Comparison of ENCODE assay signal across 1 cellular context in genomic region chr12:103524238-103524875, GRCh38.
TF ChIP-seq lines count a peak whose summit lies in the region.

No MANE protein-coding gene starts in this region.

TF ChIP-seq in GM23338, 12 proteins besides CTCF, POLR2A, EP300 and RAD21 (continued from another document):
- TF ChIP-seq, protein P1, sequence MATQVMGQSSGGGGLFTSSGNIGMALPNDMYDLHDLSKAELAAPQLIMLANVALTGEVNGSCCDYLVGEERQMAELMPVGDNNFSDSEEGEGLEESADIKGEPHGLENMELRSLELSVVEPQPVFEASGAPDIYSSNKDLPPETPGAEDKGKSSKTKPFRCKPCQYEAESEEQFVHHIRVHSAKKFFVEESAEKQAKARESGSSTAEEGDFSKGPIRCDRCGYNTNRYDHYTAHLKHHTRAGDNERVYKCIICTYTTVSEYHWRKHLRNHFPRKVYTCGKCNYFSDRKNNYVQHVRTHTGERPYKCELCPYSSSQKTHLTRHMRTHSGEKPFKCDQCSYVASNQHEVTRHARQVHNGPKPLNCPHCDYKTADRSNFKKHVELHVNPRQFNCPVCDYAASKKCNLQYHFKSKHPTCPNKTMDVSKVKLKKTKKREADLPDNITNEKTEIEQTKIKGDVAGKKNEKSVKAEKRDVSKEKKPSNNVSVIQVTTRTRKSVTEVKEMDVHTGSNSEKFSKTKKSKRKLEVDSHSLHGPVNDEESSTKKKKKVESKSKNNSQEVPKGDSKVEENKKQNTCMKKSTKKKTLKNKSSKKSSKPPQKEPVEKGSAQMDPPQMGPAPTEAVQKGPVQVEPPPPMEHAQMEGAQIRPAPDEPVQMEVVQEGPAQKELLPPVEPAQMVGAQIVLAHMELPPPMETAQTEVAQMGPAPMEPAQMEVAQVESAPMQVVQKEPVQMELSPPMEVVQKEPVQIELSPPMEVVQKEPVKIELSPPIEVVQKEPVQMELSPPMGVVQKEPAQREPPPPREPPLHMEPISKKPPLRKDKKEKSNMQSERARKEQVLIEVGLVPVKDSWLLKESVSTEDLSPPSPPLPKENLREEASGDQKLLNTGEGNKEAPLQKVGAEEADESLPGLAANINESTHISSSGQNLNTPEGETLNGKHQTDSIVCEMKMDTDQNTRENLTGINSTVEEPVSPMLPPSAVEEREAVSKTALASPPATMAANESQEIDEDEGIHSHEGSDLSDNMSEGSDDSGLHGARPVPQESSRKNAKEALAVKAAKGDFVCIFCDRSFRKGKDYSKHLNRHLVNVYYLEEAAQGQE (IDR thresholded peaks at IDR 0.05; ENCODE audit: unreplicated experiment), result no peak
- TF ChIP-seq ZNF331 (CRISPR knock-in tag; IDR thresholded peaks at IDR 0.05; ENCODE audit: low read depth), result no peak
- TF ChIP-seq STAT1 (IDR thresholded peaks at IDR 0.05; ENCODE audit: unreplicated experiment), result no peak
- TF ChIP-seq POLR2AphosphoS5 (IDR thresholded peaks at IDR 0.05; ENCODE audit: low read depth), result no peak
